In the genomic region with DNA sequence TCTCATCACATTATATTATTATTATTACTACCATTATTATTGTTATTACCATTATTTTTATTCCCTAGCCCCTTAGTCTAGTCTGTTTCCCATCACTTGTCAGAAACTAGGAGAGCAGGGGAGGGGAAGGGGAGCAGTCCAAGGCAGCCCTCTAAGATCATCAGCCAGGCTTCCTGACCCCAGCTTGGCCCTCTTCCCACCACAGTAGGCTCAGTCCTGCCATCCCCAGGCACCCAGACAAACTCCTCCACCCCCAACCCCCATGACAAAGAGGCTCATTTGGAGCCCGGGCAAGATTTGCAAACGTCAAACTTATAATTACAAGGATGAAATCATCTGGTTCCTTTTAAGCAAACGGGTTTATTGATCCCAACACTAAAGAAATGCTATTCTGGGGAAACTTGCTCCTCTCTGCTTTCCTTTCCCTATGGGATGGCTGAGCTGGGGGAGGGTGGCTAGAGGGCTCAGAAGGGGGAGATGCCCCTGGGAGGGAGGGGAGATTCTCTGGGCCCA, we compare ENCODE assay signal across 19 cellular contexts. TPM values are rescaled to one million over a fixed set of nuclear protein-coding genes. Genes with fewer than 3 reads are reported as not detected.
A peak's percentile ranks its signal among the peaks of the same experiment; 100 is the strongest.
DNase-seq lines count a peak whose midpoint lies in the region; ATAC-seq and TF ChIP-seq lines count a peak whose summit lies in the region.
"Had no signal": no experiment of that assay in that cellular context is flagged by ENCODE, and none has a peak within 500 bp of the region (broad histone marks: within the 10 kb centered on the region; RNA-seq: fewer than 3 reads in every experiment).

No MANE protein-coding gene starts in this region.

- ATAC-seq in activated CD4-positive, CD25-positive, alpha-beta regulatory T cell treated with anti-CD3 and anti-CD28 coated beads, Interleukin-2, amount 50 U/mL, for 24 hours: no peak
- ATAC-seq in HG03108 (IDR thresholded peaks at IDR 0.05; ENCODE audit: unreplicated experiment): no peak
- no peak for ATAC-seq in HG03095 (IDR thresholded peaks at IDR 0.05; ENCODE audit: unreplicated experiment)
- ATAC-seq: heart right ventricle; left ventricle myocardium superior; stimulated activated naive CD8-positive, alpha-beta T cell treated with anti-CD3 and anti-CD28 coated beads, Interleukin-15, amount 100 ng/mL, for 72 hours had no signal

- H3F3A ChIP-seq in GM23248 (ENCODE audit: insufficient read depth): peaks cover 19% of the 10 kb centered on the region

- intact Hi-C loops in spleen (cut with DNase I; ENCODE audit: low total_unique reads): no loop called here

- no peak for TF ChIP-seq CTCF in spleen (IDR thresholded peaks at IDR 0.05 in 8 of 11, conservative IDR thresholded peaks at IDR 0.05 in 3 of 11)

- H3K79me2 ChIP-seq in GM23248 (ENCODE audit: insufficient read depth): no peaks in the 10 kb centered on the region

- H3K4me1 ChIP-seq in GM23248 (ENCODE audit: insufficient read depth) (peaks cover 31% of the 10 kb centered on the region), spleen (peaks cover 0 to 11% (median 7%) of the 10 kb centered on the region in 6 donors)
- H3K4me1 ChIP-seq: prostate gland had no signal

- H4K20me1 ChIP-seq in GM23248 (ENCODE audit: insufficient read depth): no peaks in the 10 kb centered on the region

- 5 to 17% methylated on average over 3 of the region's 3 CpGs for WGBS in GM23248 (ENCODE audit: low coverage in 1 of 2, low lambda C conversion rate in 2 of 2, missing lambda C conversion rate in 2 of 2), 2 experiments
- WGBS in spleen, 5 donors: 51 to 84% (median 68%) methylated on average over 3 of the region's 3 CpGs

- peak; percentile 12 for DNase-seq in activated CD4-positive, CD25-positive, alpha-beta regulatory T cell treated with anti-CD3 and anti-CD28 coated beads, Interleukin-2, amount 50 U/mL, for 72 hours
- DNase-seq in GM23248: peak; percentile 24
- peak; percentile 67 for DNase-seq in fibroblast of peridontal ligament (ENCODE audit: extremely low read depth)
- DNase-seq in spleen: peak; percentile 17
- DNase-seq in COLO829 (ENCODE audit: low spot score): no peak
- DNase-seq: heart right ventricle; HFFc6; immature natural killer cell; left ventricle myocardium superior; NCI-H1092 treated with DMSO at 0.1 percent for 48 hours; Right ventricle myocardium superior; stimulated activated CD4-positive, alpha-beta T cell treated with anti-CD3 and anti-CD28 coated beads, Interleukin-2, amount 100 ng/mL, for 48 hours; stimulated activated naive CD8-positive, alpha-beta T cell treated with anti-CD3 and anti-CD28 coated beads, Interleukin-15, amount 100 ng/mL, for 72 hours had no signal

- no peak overlapping the region for H3K9ac ChIP-seq in GM23248

- in situ Hi-C loops in GM23248 (cut with MboI): no loop called here

- no peaks in the 10 kb centered on the region for H3K9me3 ChIP-seq in GM23248 (ENCODE audit: low read depth)
- no peaks in the 10 kb centered on the region for H3K9me3 ChIP-seq in spleen
- H3K9me3 ChIP-seq: adrenal gland, heart right ventricle, prostate gland had no signal

- H2AFZ ChIP-seq in GM23248: no peak overlapping the region

- no peaks in the 10 kb centered on the region for H3K36me3 ChIP-seq in GM23248 (ENCODE audit: low read depth)
- H3K36me3 ChIP-seq in spleen: no peaks in the 10 kb centered on the region
- H3K36me3 ChIP-seq: adrenal gland, heart right ventricle, prostate gland had no signal

- no peaks in the 10 kb centered on the region for H3K27me3 ChIP-seq in GM23248 (replicated peaks; ENCODE audit: insufficient read depth)
- no peaks in the 10 kb centered on the region for H3K27me3 ChIP-seq in spleen (replicated peaks in 1 of 7)
- H3K27me3 ChIP-seq: adrenal gland, heart right ventricle had no signal

- H3K4me3 ChIP-seq in GM23248: no peak overlapping the region
- no peak overlapping the region for H3K4me3 ChIP-seq in spleen
- H3K4me3 ChIP-seq: adrenal gland, heart right ventricle, prostate gland, skin epidermis had no signal

- H3K27ac ChIP-seq in GM23248 (no peak overlapping the region), spleen (no peak overlapping the region)
- H3K27ac ChIP-seq: adrenal gland, heart right ventricle, prostate gland, skin epidermis had no signal

- H3K9me2 ChIP-seq in GM23248 (ENCODE audit: insufficient read depth): no peaks in the 10 kb centered on the region

- H3K4me2 ChIP-seq in GM23248 (ENCODE audit: unreplicated experiment): no peak overlapping the region

- TF ChIP-seq POLR2A in spleen (IDR thresholded peaks at IDR 0.05): no peak

RNA-seq across cellular contexts. Expression of gene CBFB, which starts 4.5 kb away (rescaled TPM):
- 53.3 and 63.2 TPM in 2 replicates for total RNA-seq in GM23248 (2014; rRNA removed; shearing (Covaris generic))
- polyA plus RNA-seq in GM23248 (2016; fragmentation: Nextera tagmentation; extraction: Ambion mirVana) (52.3 and 56.1 TPM in 2 replicates), spleen (10 to 100 TPM; 22.7 to 35.1 (median 29.1) TPM)
- total RNA-seq in spleen: 10 to 100 TPM; 55.8 to 80.4 (median 58.6) TPM

RNA-seq across cellular contexts. Expression of gene CES4A, which starts 36.1 kb away (rescaled TPM):
- 4.6 and 5.0 TPM in 2 replicates for total RNA-seq in GM23248 (2014; rRNA removed; shearing (Covaris generic))
- 2.6 and 4.5 TPM in 2 replicates for polyA plus RNA-seq in GM23248 (2016; fragmentation: Nextera tagmentation; extraction: Ambion mirVana)
- total RNA-seq in spleen: 1 to 10 TPM; 5.0 to 9.1 (median 6.3) TPM
- 1 to 10 TPM; 5.3 to 9.9 (median 8.0) TPM for polyA plus RNA-seq in spleen
